ENCODE assay signal across 8 cellular contexts in genomic region chr12:111369496-111370220, GRCh38. TPM values are rescaled to one million over a fixed set of nuclear protein-coding genes. Genes with fewer than 3 reads are reported as not detected.
DNase-seq lines count a peak whose midpoint lies in the region; ATAC-seq and TF ChIP-seq lines count a peak whose summit lies in the region.

No MANE protein-coding gene starts in this region.

- H3K27ac ChIP-seq in left lung (peak overlapping the region in 1 of 2 donors; percentile 55), tibial artery (peak overlapping the region; percentile 55 to 73)

- H3K27me3 ChIP-seq in left lung (peaks cover 0 to 5% of the 10 kb centered on the region in 2 donors), tibial artery (no peaks in the 10 kb centered on the region)

- intact Hi-C loops in left lung (cut with DNase I): no loop called here
- intact Hi-C loops in tibial artery (cut with DNase I; ENCODE audit: low total_unique reads): no loop called here

- no peak overlapping the region for H3K27ac Mint-ChIP-seq in activated T-cell treated with anti-CD3 and anti-CD28 coated beads, Interleukin-2, amount 50 U/mL, for 24 hours
- no peak overlapping the region for H3K27ac Mint-ChIP-seq in activated naive CD8-positive, alpha-beta T cell treated with anti-CD3 and anti-CD28 coated beads, Interleukin-2, amount 10 ng/mL, durations not matched to agents 7 days and 5 days

- H3K9me3 ChIP-seq in left lung: no peaks in the 10 kb centered on the region
- no peaks in the 10 kb centered on the region for H3K9me3 ChIP-seq in tibial artery

- ATAC-seq in activated naive CD8-positive, alpha-beta T cell treated with anti-CD3 and anti-CD28 coated beads, Interleukin-2, amount 10 ng/mL, durations not matched to agents 7 days and 5 days (ENCODE audit: low read depth): no peak
- no peak for ATAC-seq in left lung
- ATAC-seq in HG03175 (IDR thresholded peaks at IDR 0.05; ENCODE audit: unreplicated experiment): no peak
- no peak for ATAC-seq in omental fat pad (ENCODE audit: low FRiP score)
- no peak for ATAC-seq in HG03095 (IDR thresholded peaks at IDR 0.05; ENCODE audit: unreplicated experiment)

- no peak for DNase-seq in activated T-cell treated with anti-CD3 and anti-CD28 coated beads, Interleukin-2, amount 50 U/mL, for 24 hours
- no peak for DNase-seq in activated T-cell treated with anti-CD3 and anti-CD28 coated beads, Interleukin-2, amount 50 U/mL, for 1 hour
- no peak for DNase-seq in activated naive CD8-positive, alpha-beta T cell treated with anti-CD3 and anti-CD28 coated beads, Interleukin-2, amount 10 ng/mL, durations not matched to agents 7 days and 5 days
- DNase-seq in left lung (no peak), tibial artery (no peak), omental fat pad (ENCODE audit: low spot score) (no peak)

- H3K4me3 Mint-ChIP-seq in activated T-cell treated with anti-CD3 and anti-CD28 coated beads, Interleukin-2, amount 50 U/mL, for 24 hours: peak overlapping the region; percentile 75
- peak overlapping the region; percentile 83 for H3K4me3 Mint-ChIP-seq in activated naive CD8-positive, alpha-beta T cell treated with anti-CD3 and anti-CD28 coated beads, Interleukin-2, amount 10 ng/mL, durations not matched to agents 7 days and 5 days

- peaks cover 0 to 6% of the 10 kb centered on the region in 2 donors for H3K36me3 ChIP-seq in left lung
- peaks cover 0 to 15% (median 0%) of the 10 kb centered on the region in 3 donors for H3K36me3 ChIP-seq in tibial artery

- no peaks in the 10 kb centered on the region for H3K36me3 Mint-ChIP-seq in activated T-cell treated with anti-CD3 and anti-CD28 coated beads, Interleukin-2, amount 50 U/mL, for 24 hours (ENCODE audit: low read depth)
- H3K36me3 Mint-ChIP-seq in activated naive CD8-positive, alpha-beta T cell treated with anti-CD3 and anti-CD28 coated beads, Interleukin-2, amount 10 ng/mL, durations not matched to agents 7 days and 5 days: no peaks in the 10 kb centered on the region

- peak overlapping the region; percentile 90 to 98 for H3K4me3 ChIP-seq in left lung
- peak overlapping the region; percentile 69 to 72 for H3K4me3 ChIP-seq in tibial artery

- H3K27me3 Mint-ChIP-seq in activated T-cell treated with anti-CD3 and anti-CD28 coated beads, Interleukin-2, amount 50 U/mL, for 24 hours: peaks cover 7% of the 10 kb centered on the region
- H3K27me3 Mint-ChIP-seq in activated naive CD8-positive, alpha-beta T cell treated with anti-CD3 and anti-CD28 coated beads, Interleukin-2, amount 10 ng/mL, durations not matched to agents 7 days and 5 days: peaks cover 4% of the 10 kb centered on the region

- no peak for TF ChIP-seq CTCF in left lung (IDR thresholded peaks at IDR 0.05)
- TF ChIP-seq CTCF in tibial artery (IDR thresholded peaks at IDR 0.05): no peak
- no peak for TF ChIP-seq CTCF in omental fat pad (IDR thresholded peaks at IDR 0.05)

- H3K4me1 Mint-ChIP-seq in activated T-cell treated with anti-CD3 and anti-CD28 coated beads, Interleukin-2, amount 50 U/mL, for 24 hours (ENCODE audit: low read depth): peaks cover 23% of the 10 kb centered on the region
- peaks cover 6% of the 10 kb centered on the region for H3K4me1 Mint-ChIP-seq in activated naive CD8-positive, alpha-beta T cell treated with anti-CD3 and anti-CD28 coated beads, Interleukin-2, amount 10 ng/mL, durations not matched to agents 7 days and 5 days

- H3K9me3 Mint-ChIP-seq in activated T-cell treated with anti-CD3 and anti-CD28 coated beads, Interleukin-2, amount 50 U/mL, for 24 hours: no peaks in the 10 kb centered on the region
- no peaks in the 10 kb centered on the region for H3K9me3 Mint-ChIP-seq in activated naive CD8-positive, alpha-beta T cell treated with anti-CD3 and anti-CD28 coated beads, Interleukin-2, amount 10 ng/mL, durations not matched to agents 7 days and 5 days

- POLR2A ChIA-PET in activated naive CD8-positive, alpha-beta T cell treated with anti-CD3 and anti-CD28 coated beads, Interleukin-2, amount 10 ng/mL, durations not matched to agents 7 days and 5 days (lab: Charles Lee): no interaction called here

- H3K4me1 ChIP-seq in left lung (peaks cover 4 to 32% of the 10 kb centered on the region in 2 donors), tibial artery (peaks cover 0 to 28% (median 20%) of the 10 kb centered on the region in 4 donors)

RNA-seq across cellular contexts. Expression of gene PHETA1, which starts 0.8 kb away (rescaled TPM):
- 1 to 10 TPM; 2.9 to 3.8 TPM for total RNA-seq in activated naive CD8-positive, alpha-beta T cell treated with anti-CD3 and anti-CD28 coated beads, Interleukin-2, amount 10 ng/mL, durations not matched to agents 7 days and 5 days
- 10 to 100 TPM in 1 of 2 donors, 1 to 10 TPM in 1; 9.9 to 20.5 TPM for total RNA-seq in left lung
- total RNA-seq in omental fat pad: 10 to 100 TPM in 1 of 4 donors, 1 to 10 TPM in 3; 5.5 to 14.6 (median 8.9) TPM

RNA-seq across cellular contexts. Expression of gene SH2B3, which starts 36.1 kb away (rescaled TPM):
- 10 to 100 TPM; 40.7 to 44.5 TPM for total RNA-seq in activated naive CD8-positive, alpha-beta T cell treated with anti-CD3 and anti-CD28 coated beads, Interleukin-2, amount 10 ng/mL, durations not matched to agents 7 days and 5 days
- total RNA-seq in left lung (10 to 100 TPM; 26.9 to 42.0 TPM), omental fat pad (10 to 100 TPM; 30.4 to 64.6 (median 48.3) TPM)
